In genomic region chr17:52383493-52384100, GRCh38 we compare ENCODE assay signal across 7 cellular contexts.
DNase-seq lines count a peak whose midpoint lies in the region; ATAC-seq, FAIRE-seq and TF ChIP-seq lines count a peak whose summit lies in the region.

No MANE protein-coding gene starts in this region.

- no peaks in the 10 kb centered on the region for H3K9me3 Mint-ChIP-seq in astrocyte (ENCODE audit: unreplicated experiment)

- no peaks in the 10 kb centered on the region for H3K27me3 ChIP-seq in astrocyte (ENCODE audit: insufficient read depth, low read length)
- no peaks in the 10 kb centered on the region for H3K27me3 ChIP-seq in thoracic aorta (replicated peaks; ENCODE audit: insufficient read depth)

- H3K27ac Mint-ChIP-seq in astrocyte (ENCODE audit: unreplicated experiment), result no peak overlapping the region

- H4K20me1 ChIP-seq in astrocyte (ENCODE audit: insufficient read depth, low read length), result no peaks in the 10 kb centered on the region

- no peaks in the 10 kb centered on the region for H3K27me3 Mint-ChIP-seq in astrocyte (ENCODE audit: low read depth, unreplicated experiment)

- H3K4me3 ChIP-seq in astrocyte (ENCODE audit: insufficient read depth, low read depth, low read length) (no peak overlapping the region), thoracic aorta (no peak overlapping the region)

- H3K4me1 ChIP-seq in astrocyte (ENCODE audit: insufficient read depth, low read length), result no peaks in the 10 kb centered on the region
- H3K4me1 ChIP-seq in thoracic aorta (ENCODE audit: control insufficient read depth in 1 of 2, low read depth in 2 of 2), result no peaks in the 10 kb centered on the region

- H2AFZ ChIP-seq in astrocyte (ENCODE audit: low read depth, low read length), result no peak overlapping the region

- DNase-seq in GM03348 (ENCODE audit: low spot score) (peak; percentile 12), NCI-H345 treated with DMSO at 0.1 percent for 48 hours (lab: John Stamatoyannopoulos, UW; ENCODE audit: unreplicated experiment) (peak; percentile 46), astrocyte (ENCODE audit: low read depth) (no peak), thoracic aorta (ENCODE audit: low spot score) (no peak), OCI-M2 (lab: John Stamatoyannopoulos, UW; ENCODE audit: unreplicated experiment) (no peak)

- no peaks in the 10 kb centered on the region for H3K36me3 Mint-ChIP-seq in astrocyte (ENCODE audit: low read depth, unreplicated experiment)

- no peaks in the 10 kb centered on the region for H3K36me3 ChIP-seq in astrocyte (ENCODE audit: insufficient read depth, low read length)
- H3K36me3 ChIP-seq in thoracic aorta, result no peaks in the 10 kb centered on the region

- ATAC-seq in HG02610 (IDR thresholded peaks at IDR 0.05; ENCODE audit: unreplicated experiment), result peak; percentile 91
- no peak for ATAC-seq in thoracic aorta (ENCODE audit: insufficient number of reproducible peaks, low FRiP score, low read depth)

- TF ChIP-seq CTCF in astrocyte (IDR thresholded peaks at IDR 0.05; ENCODE audit: insufficient read depth, low read depth, low read length) (peak; percentile 31), thoracic aorta (IDR thresholded peaks at IDR 0.05) (peak; percentile 54)

- no peak overlapping the region for H3K4me3 Mint-ChIP-seq in astrocyte (ENCODE audit: unreplicated experiment)

- no peak overlapping the region for H3K4me2 ChIP-seq in astrocyte (ENCODE audit: low read length)

- H3K27ac ChIP-seq in astrocyte (ENCODE audit: low read depth, low read length), result no peak overlapping the region
- no peak overlapping the region for H3K27ac ChIP-seq in thoracic aorta

- H3K79me2 ChIP-seq in astrocyte (ENCODE audit: insufficient read depth, low read length), result no peaks in the 10 kb centered on the region

- no peak overlapping the region for H3K9ac ChIP-seq in astrocyte (ENCODE audit: low read length)

- H3K9me3 ChIP-seq in astrocyte (ENCODE audit: insufficient read depth, low read depth, low read length) (no peaks in the 10 kb centered on the region), thoracic aorta (no peaks in the 10 kb centered on the region)

- no peaks in the 10 kb centered on the region for H3K4me1 Mint-ChIP-seq in astrocyte (ENCODE audit: low read depth, unreplicated experiment)

- FAIRE-seq in astrocyte (lab: Jason Lieb, UNC) (no peak), islet of Langerhans (lab: Jason Lieb, UNC) (peak; percentile 27)

Comparison
In these comparisons a context has a peak if more than half of its experiments do, and no peak if none do; other contexts are left out.
1. DNase-seq: peak in GM03348 (single experiment) and NCI-H345 treated with DMSO at 0.1 percent for 48 hours (single experiment); none in astrocyte (single experiment), thoracic aorta (single experiment) and OCI-M2 (single experiment).